ENCODE assay signal across 8 cellular contexts in genomic region chr14:100383727-100384158, GRCh38. TPM values are rescaled to one million over a fixed set of nuclear protein-coding genes. Genes with fewer than 3 reads are reported as not detected.
DNase-seq lines count a peak whose midpoint lies in the region; ATAC-seq, FAIRE-seq and TF ChIP-seq lines count a peak whose summit lies in the region.

No MANE protein-coding gene starts in this region.

- peak; percentile 87 to 95 for ATAC-seq in A549
- ATAC-seq in GM19467 (IDR thresholded peaks at IDR 0.05; ENCODE audit: unreplicated experiment): no peak

- H3K9me3 Mint-ChIP-seq in glutamatergic neuron (ENCODE audit: unreplicated experiment): peaks cover 1% of the 10 kb centered on the region

- no peak overlapping the region for H3K27ac Mint-ChIP-seq in glutamatergic neuron (ENCODE audit: unreplicated experiment)

- peak; percentile 86 for TF ChIP-seq CTCF in A549 (IDR thresholded peaks at IDR 0.05)
- peak; percentile 91 for TF ChIP-seq CTCF in glutamatergic neuron (IDR thresholded peaks at IDR 0.05; ENCODE audit: partially characterized antibody, unreplicated experiment)

- CTCF ChIA-PET in A549 (lab: Yijun Ruan, JAX): interaction anchor here (0.8 to 16.2 kb wide), 42 partner anchors 8 to 1285 kb away, joined by 3 to 602 read pairs (median 6); a partner anchor contains a TSS

- TF ChIP-seq POLR2A in A549 (IDR thresholded peaks at IDR 0.05; ENCODE audit: low read length) (no peak), GM12891 (IDR thresholded peaks at IDR 0.05; ENCODE audit: low read depth, low read length) (no peak)

- H3K4me1 ChIP-seq in A549: peaks cover 38% of the 10 kb centered on the region

- TF ChIP-seq EP300 in A549 (IDR thresholded peaks at IDR 0.05): no peak

- peak overlapping the region; percentile 33; the same call in 1 of the 3 replicates for H3K4me2 ChIP-seq in A549

- H3K4me1 Mint-ChIP-seq in glutamatergic neuron (ENCODE audit: low read depth, unreplicated experiment): peaks cover 20% of the 10 kb centered on the region

- 5% methylated on average over 4 of the region's 10 CpGs for WGBS in A549 (ENCODE audit: missing lambda C conversion rate)

- no peak overlapping the region for H3K4me3 ChIP-seq in A549

- intact Hi-C loops in posterior vena cava (cut with DNase I): loop anchor here in 1 of 2 donors (5.0 kb wide), 1 partner anchor 1244 kb away; no protein-coding TSS in a partner anchor

- DNase-seq in A549 (ENCODE audit: low read depth in 1 of 2, low spot score in 1 of 2) (peak; percentile 64 to 73), GM12891 (ENCODE audit: insufficient read length, low spot score) (peak; percentile 74), HuH-7.5 (ENCODE audit: low spot score) (peak; percentile 59), RKO (ENCODE audit: low spot score) (peak; percentile 42), glutamatergic neuron (peak; percentile 84), posterior vena cava (ENCODE audit: low spot score) (peak; percentile 87)
- DNase-seq in activated gamma-delta T cell treated with anti-CD3 and anti-CD28 coated beads, Interleukin-2, amount 50 U/mL, for 16 hours (ENCODE audit: low read depth): peak; percentile 44

- POLR2A ChIA-PET in A549 (lab: Yijun Ruan, JAX): no interaction called here

- H3K36me3 Mint-ChIP-seq in glutamatergic neuron (ENCODE audit: unreplicated experiment): no peaks in the 10 kb centered on the region

- H3K27me3 Mint-ChIP-seq in glutamatergic neuron (ENCODE audit: unreplicated experiment): peaks cover 7% of the 10 kb centered on the region

- H3K4me3 Mint-ChIP-seq in glutamatergic neuron (ENCODE audit: unreplicated experiment): no peak overlapping the region

- peak overlapping the region; percentile 33 to 65; a peak in 2 of 6 replicates for H3K27ac ChIP-seq in A549

- FAIRE-seq in A549 (lab: Jason Lieb, UNC): no peak
- FAIRE-seq in GM12891 (lab: Jason Lieb, UNC): peak; percentile 68

- peak; percentile 77 to 80 for TF ChIP-seq RAD21 in A549 (conservative IDR thresholded peaks at IDR 0.05 in 1 of 2, IDR thresholded peaks at IDR 0.05 in 1 of 2)

- H3K9me3 ChIP-seq in A549: no peaks in the 10 kb centered on the region

TF ChIP-seq in A549, 52 proteins besides CTCF, POLR2A, EP300 and RAD21:
- TF ChIP-seq HEYL (CRISPR knock-in tag; IDR thresholded peaks at IDR 0.05) (no peak), SMC3 (IDR thresholded peaks at IDR 0.05) (peak; percentile 70)

TF ChIP-seq in GM12891, 5 proteins besides CTCF, POLR2A, EP300 and RAD21:
- no peak for TF ChIP-seq SPI1 (IDR thresholded peaks at IDR 0.05; ENCODE audit: low read depth, low read length)
- no peak for TF ChIP-seq POU2F2 (IDR thresholded peaks at IDR 0.05; ENCODE audit: low read depth, low read length)
- no peak for TF ChIP-seq POLR2AphosphoS5 (IDR thresholded peaks at IDR 0.05; ENCODE audit: low read depth, low read length)
- no peak for TF ChIP-seq TAF1 (IDR thresholded peaks at IDR 0.05; ENCODE audit: low read depth, low read length)
- no peak for TF ChIP-seq PAX5 (IDR thresholded peaks at IDR 0.05; ENCODE audit: insufficient read depth, low read length, severe bottlenecking)

RNA-seq across cellular contexts. Expression of gene WDR25, which starts 7.5 kb away (rescaled TPM):
- polyA plus RNA-seq in A549 (2011; rRNA removed): 7.8 and 8.9 TPM in 2 replicates
- 8.0 and 9.7 TPM in 2 replicates for polyA plus RNA-seq in A549 (2012; cell fraction: cytosol; rRNA removed)
- 13.9 and 17.7 TPM in 2 replicates for polyA plus RNA-seq in A549 (2012; cell fraction: nucleus; rRNA removed)
- 6.2 to 7.0 TPM (median 6.8 TPM) in 3 replicates for polyA plus RNA-seq in A549 (2017; fragmentation: RNase III; extraction: RNeasy Plus Mini Kit Qiagen cat#74134 plus additional on column Dnase treatment)
- 10.3 and 11.0 TPM in 2 replicates for polyA minus RNA-seq in A549 (2011; rRNA and poly(A)+ RNA removed)
- polyA plus RNA-seq in GM12891 (2012; ENCODE audit: low read depth, missing spikeins): 3.7 TPM
- 9.7 TPM for total RNA-seq in glutamatergic neuron (ENCODE audit: unreplicated experiment)
- total RNA-seq in posterior vena cava: 1 to 10 TPM; 7.5 to 7.6 TPM
